Comparison of ENCODE assay signal across 8 cellular contexts in genomic region chr11:65857500-65858353, GRCh38. TPM values are rescaled to one million over a fixed set of nuclear protein-coding genes. Genes with fewer than 3 reads are reported as not detected.
DNase-seq lines count a peak whose midpoint lies in the region; ATAC-seq, FAIRE-seq and TF ChIP-seq lines count a peak whose summit lies in the region.

Gene CFL1, minus strand, starts transcription at chr11:65858180. Its CDS starts 81 bp downstream, at chr11:65858099.

- H3K4me1 Mint-ChIP-seq in endodermal cell = peaks cover 21% of the 10 kb centered on the region
- peaks cover 40% of the 10 kb centered on the region for H3K4me1 Mint-ChIP-seq in mesothelial cell of epicardium

- H3K4me2 ChIP-seq in OCI-LY1 (ENCODE audit: low read length) = peak within 1 kb of the TSS; percentile 97

- H3K9me3 Mint-ChIP-seq in endodermal cell = no peaks in the 10 kb centered on the region
- H3K9me3 Mint-ChIP-seq in mesothelial cell of epicardium = no peaks in the 10 kb centered on the region

- no peaks in the 10 kb centered on the region for H3K27me3 Mint-ChIP-seq in endodermal cell (ENCODE audit: insufficient read depth)
- H3K27me3 Mint-ChIP-seq in mesothelial cell of epicardium (ENCODE audit: low read depth) = no peaks in the 10 kb centered on the region

- peaks cover 23% of the 10 kb centered on the region for H3K79me2 ChIP-seq in OCI-LY1 (ENCODE audit: insufficient read depth, low read length)

- TF ChIP-seq CTCF in OCI-LY1 (IDR thresholded peaks at IDR 0.05; ENCODE audit: low read length) (no peak), endodermal cell (conservative IDR thresholded peaks at IDR 0.05) (peak; percentile 22), mesothelial cell of epicardium (IDR thresholded peaks at IDR 0.05; ENCODE audit: unreplicated experiment) (no peak)

- H3K9me3 ChIP-seq in OCI-LY1 (ENCODE audit: low read length) (no peaks in the 10 kb centered on the region), endodermal cell (ENCODE audit: control insufficient read depth, low read length) (no peaks in the 10 kb centered on the region)

- H3K27me3 ChIP-seq in OCI-LY1 (ENCODE audit: insufficient read depth, low read length) = no peaks in the 10 kb centered on the region
- H3K27me3 ChIP-seq in endodermal cell (ENCODE audit: control insufficient read depth, insufficient read depth, low read length, poor library complexity, severe bottlenecking) = no peaks in the 10 kb centered on the region

- H3K27ac ChIP-seq in OCI-LY1 (ENCODE audit: low read depth, low read length, poor library complexity, severe bottlenecking) (peak within 1 kb of the TSS; percentile 94), endodermal cell (ENCODE audit: low read depth, low read length) (peak within 1 kb of the TSS; percentile 93)

- ATAC-seq in GM21360 (IDR thresholded peaks at IDR 0.05; ENCODE audit: unreplicated experiment) = peak; percentile 42

- 0 to 1% methylated on average over 25 to 120 of the region's 121 CpGs for WGBS in endodermal cell (ENCODE audit: insufficient coverage in 1 of 2, insufficient read length in 1 of 2), 2 experiments

- H4K20me1 ChIP-seq in OCI-LY1 (ENCODE audit: insufficient read depth, low read length) = peaks cover 5% of the 10 kb centered on the region; the same call in 1 of the 2 replicates

- H3K4me3 Mint-ChIP-seq in endodermal cell (peak within 1 kb of the TSS; percentile 88), mesothelial cell of epicardium (peak within 1 kb of the TSS; percentile 88)

- H3K9me2 ChIP-seq in OCI-LY1 (ENCODE audit: low read depth, low read length) = no peaks in the 10 kb centered on the region

- no peak within 1 kb of the TSS for H2AFZ ChIP-seq in OCI-LY1 (ENCODE audit: low read length)

- H3K9ac ChIP-seq in OCI-LY1 (ENCODE audit: low read length) (peak within 1 kb of the TSS; percentile 99), endodermal cell (ENCODE audit: extremely low read depth, low read length, poor library complexity, severe bottlenecking) (peak within 1 kb of the TSS; percentile 86)

- H3K36me3 Mint-ChIP-seq in endodermal cell (ENCODE audit: low read depth) (peaks cover 52% of the 10 kb centered on the region), mesothelial cell of epicardium (peaks cover 30% of the 10 kb centered on the region)

- peaks cover 32% of the 10 kb centered on the region for H3K4me1 ChIP-seq in OCI-LY1 (ENCODE audit: insufficient read depth, low read length, severe bottlenecking)
- H3K4me1 ChIP-seq in endodermal cell (ENCODE audit: control insufficient read depth, insufficient read depth, low read length) = peaks cover 10% of the 10 kb centered on the region

- 0 out of 2 replicates have a peak, but pooled peaks cover 5% of the 10 kb centered on the region for H3F3A ChIP-seq in OCI-LY1 (ENCODE audit: insufficient read depth, low read length)

- FAIRE-seq in HTR-8/SVneo (lab: Jason Lieb, UNC) = peak; percentile 94

- H3K4me3 ChIP-seq in OCI-LY1 (ENCODE audit: low read depth, low read length, poor library complexity, severe bottlenecking) (peak within 1 kb of the TSS; percentile 99), endodermal cell (ENCODE audit: low read length) (peak within 1 kb of the TSS; percentile 97)

- DNase-seq in CMK (ENCODE audit: low read depth) (peak; percentile 96), HTR-8/SVneo (ENCODE audit: insufficient read length, low spot score) (peak; percentile 96), endodermal cell (peak; percentile 99), mesothelial cell of epicardium (ENCODE audit: low spot score in 2 of 2, unreplicated experiment in 2 of 2) (peak; percentile 92 to 97)
- DNase-seq in activated CD8-positive, alpha-beta memory T cell treated with anti-CD3 and anti-CD28 coated beads, Interleukin-2, amount 50 U/mL, for 24 hours (ENCODE audit: extremely low read depth) = peak; percentile 88
- peak; percentile 90 to 95 for DNase-seq in stimulated activated CD8-positive, alpha-beta memory T cell treated with anti-CD3 and anti-CD28 coated beads, Interleukin-15, amount 100 ng/mL, for 4 hours (ENCODE audit: low read depth in 2 of 2)

- H3K36me3 ChIP-seq in OCI-LY1 (ENCODE audit: insufficient read depth, low read length) (peaks cover 64% of the 10 kb centered on the region), endodermal cell (ENCODE audit: control insufficient read depth, insufficient read depth, low read length) (peaks cover 54% of the 10 kb centered on the region)

- H3K27ac Mint-ChIP-seq in endodermal cell (peak within 1 kb of the TSS; percentile 97), mesothelial cell of epicardium (peak within 1 kb of the TSS; percentile 100)

RNA-seq across cellular contexts. Expression of gene CFL1, which starts in this region (rescaled TPM):
- 1,000 to 10,000 TPM; 1,218 to 1,284 TPM for total RNA-seq in endodermal cell
- 1,019 TPM for polyA plus RNA-seq in endodermal cell (2013, experiment 1 of 2)
- 1,005 TPM for polyA plus RNA-seq in endodermal cell (2013, experiment 2 of 2)
- total RNA-seq in mesothelial cell of epicardium = 730 to 758 TPM (median 736 TPM) in 3 replicates

Comparison
In these comparisons a context has a peak if more than half of its experiments do, and no peak if none do; other contexts are left out.
1. Peak in every context shown above with its lines: DNase-seq, ATAC-seq, H3K4me3 ChIP-seq and H3K27ac ChIP-seq.